ENCODE assay signal across 9 cellular contexts in the genomic region with DNA sequence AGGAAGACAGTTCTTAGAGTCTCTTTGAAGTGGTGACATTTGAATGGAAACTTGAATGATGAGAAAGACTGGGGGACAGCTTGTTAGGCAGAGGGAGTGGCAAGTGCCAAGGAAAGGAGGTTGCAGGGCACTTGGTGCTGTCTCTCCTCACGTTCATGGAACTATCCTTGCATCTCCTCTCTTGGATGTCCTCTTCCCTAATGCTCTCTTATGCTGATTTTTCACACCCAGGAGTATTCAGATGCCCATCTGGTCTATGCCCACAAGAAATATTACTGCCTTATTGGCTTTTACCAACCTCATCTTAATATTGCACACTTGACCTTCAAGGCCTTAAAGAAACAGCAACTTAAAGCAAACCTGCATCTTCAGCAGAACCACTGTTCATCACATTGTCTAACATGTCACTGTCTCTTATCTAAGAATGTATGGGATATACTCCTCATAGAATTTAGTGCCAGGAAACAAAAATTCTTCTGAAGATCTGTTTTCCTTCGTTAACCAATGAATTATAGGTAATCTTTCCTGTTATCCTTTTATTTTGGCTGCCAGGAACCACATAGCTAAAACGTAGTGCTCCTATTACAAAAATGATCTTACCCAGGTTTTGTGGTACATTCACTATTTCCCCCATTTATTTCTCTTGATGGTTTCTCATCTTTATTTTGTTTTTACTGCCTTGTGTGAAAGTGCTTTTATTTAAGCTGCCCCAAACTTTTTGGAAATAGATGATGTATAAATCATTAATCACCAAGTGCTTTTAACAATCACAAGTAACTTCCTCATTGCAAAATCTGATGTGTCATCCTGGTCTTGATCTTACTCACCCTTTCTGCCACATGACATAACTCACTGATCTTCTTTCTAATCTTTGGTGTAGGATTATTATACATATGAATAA.
DNase-seq lines count a peak whose midpoint lies in the region; ATAC-seq and TF ChIP-seq lines count a peak whose summit lies in the region.
"Had no signal": no experiment of that assay in that cellular context is flagged by ENCODE, and none has a peak within 500 bp of the region (broad histone marks: within the 10 kb centered on the region; RNA-seq: fewer than 3 reads in every experiment).

No MANE protein-coding gene starts in this region.

- in situ Hi-C loops in GM13976 (cut with MboI; ENCODE audit: low sequenced_read_pairs, unreplicated experiment) = no loop called here

- ATAC-seq in GM21529 (IDR thresholded peaks at IDR 0.05; ENCODE audit: unreplicated experiment) (peak; percentile 98), HG03571 (IDR thresholded peaks at IDR 0.05; ENCODE audit: unreplicated experiment) (peak; percentile 98)

- TF ChIP-seq CTCF in GM13976 (IDR thresholded peaks at IDR 0.05; ENCODE audit: borderline replicate concordance, control extremely low read depth, extremely low read depth, insufficient read depth, missing control alignments) = no peak

- peak; percentile 65 for DNase-seq in GM03348 (ENCODE audit: low spot score)
- peak; percentile 60 for DNase-seq in fibroblast of gingiva (ENCODE audit: low read depth)
- no peak for DNase-seq in T1000 (lab: John Stamatoyannopoulos, UW)
- DNase-seq in GM13976 (ENCODE audit: low spot score) = no peak
- no peak for DNase-seq in effector CD8-positive, alpha-beta T cell (lab: John Stamatoyannopoulos, UW)
- DNase-seq in medulla oblongata (ENCODE audit: extremely low spot score) = no peak
- DNase-seq: naive B cell had no signal

Comparison
In these comparisons a context has a peak if more than half of its experiments do, and no peak if none do; other contexts are left out.
1. DNase-seq: peak in GM03348 (single experiment) and fibroblast of gingiva (single experiment); none in T1000 (single experiment), GM13976 (single experiment), effector CD8-positive, alpha-beta T cell (single experiment) and medulla oblongata (single experiment).